10 cellular contexts compared by ENCODE assay signal in the genomic region with DNA sequence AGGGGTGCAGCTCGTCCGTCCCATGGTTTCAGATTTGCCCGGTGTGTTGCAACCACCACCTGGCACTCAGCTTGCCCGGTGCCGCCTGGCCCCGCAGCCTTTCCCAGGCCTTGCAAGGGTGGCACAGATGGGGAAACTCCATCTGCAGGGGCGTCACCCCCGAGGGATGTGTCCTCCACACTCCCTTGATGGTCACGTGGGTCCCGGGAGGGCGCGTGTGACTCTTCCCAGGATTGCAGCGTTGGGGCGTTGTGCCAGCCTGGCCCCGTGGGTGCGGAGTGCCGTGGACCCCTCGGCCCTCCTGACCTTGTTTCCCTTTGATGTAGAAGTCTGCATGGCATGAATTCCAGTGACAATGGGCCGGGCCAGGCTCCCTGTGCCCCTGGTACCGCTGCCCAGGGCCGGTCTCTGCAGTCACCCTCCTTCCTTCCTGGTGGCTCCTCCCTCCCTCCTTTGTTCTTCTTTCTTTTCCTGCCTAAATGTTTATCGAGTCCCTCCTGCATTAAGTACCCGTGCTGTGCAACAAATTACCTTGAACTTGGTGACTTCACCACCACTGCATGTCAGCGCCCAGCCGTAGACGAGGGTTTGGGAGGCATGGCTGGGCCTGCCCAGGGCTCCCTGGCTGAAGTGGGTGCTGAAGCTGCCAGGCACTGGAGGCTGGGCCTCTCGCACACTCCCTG. TPM values are rescaled to one million over a fixed set of nuclear protein-coding genes. Genes with fewer than 3 reads are reported as not detected.
DNase-seq lines count a peak whose midpoint lies in the region; ATAC-seq and TF ChIP-seq lines count a peak whose summit lies in the region.
"Had no signal": no experiment of that assay in that cellular context is flagged by ENCODE, and none has a peak within 500 bp of the region (broad histone marks: within the 10 kb centered on the region; RNA-seq: fewer than 3 reads in every experiment).

No MANE protein-coding gene starts in this region.

- no peak overlapping the region for H2AFZ ChIP-seq in OCI-LY3 (ENCODE audit: low read depth, low read length)

- H3K27me3 ChIP-seq in right atrium auricular region: no peaks in the 10 kb centered on the region
- 0 out of 2 replicates have a peak, but pooled peaks cover 2% of the 10 kb centered on the region for H3K27me3 ChIP-seq in OCI-LY3 (ENCODE audit: low read depth, low read length)
- no peaks in the 10 kb centered on the region for H3K27me3 ChIP-seq in upper lobe of right lung

- H3K27me3 Mint-ChIP-seq in immature natural killer cell (ENCODE audit: low read depth in 3 of 3): peaks cover 0 to 6% (median 1%) of the 10 kb centered on the region in 3 donors

- ATAC-seq in Right ventricle myocardium superior (ENCODE audit: poor library complexity) (peak; percentile 24), upper lobe of right lung (peak; percentile 61)
- ATAC-seq: stimulated activated memory B cell treated with anti-CD40 and anti-IgM and Interleukin-4, amounts not matched to agents 10 μg/mL and 1 μg/mL and 100 μg/mL, for 72 hours had no signal

- no peak overlapping the region for H3K9ac ChIP-seq in OCI-LY3 (ENCODE audit: low read length)

- no peak overlapping the region for H3K27ac ChIP-seq in right atrium auricular region
- H3K27ac ChIP-seq in OCI-LY3 (ENCODE audit: low read length): no peak overlapping the region
- peak overlapping the region; percentile 36 for H3K27ac ChIP-seq in upper lobe of right lung

- H3K9me3 ChIP-seq in right atrium auricular region (no peaks in the 10 kb centered on the region), OCI-LY3 (ENCODE audit: insufficient read depth, low read length) (no peaks in the 10 kb centered on the region), upper lobe of right lung (no peaks in the 10 kb centered on the region)

- peak overlapping the region; percentile 99 for H3K4me2 ChIP-seq in OCI-LY3 (ENCODE audit: low read length)

- intact Hi-C loops in Right ventricle myocardium superior (cut with DNase I): loop anchor here (5.0 kb wide), 1 partner anchor 165 kb away; no protein-coding TSS in a partner anchor
- intact Hi-C loops in upper lobe of right lung (cut with DNase I): loop anchor here (5.0 kb wide), 1 partner anchor 165 kb away; no protein-coding TSS in a partner anchor

- no peaks in the 10 kb centered on the region for H4K20me1 ChIP-seq in OCI-LY3 (ENCODE audit: insufficient read depth, low read length)

- H3K36me3 Mint-ChIP-seq in immature natural killer cell: no peaks in the 10 kb centered on the region

- H3K27ac Mint-ChIP-seq in immature natural killer cell: no peak overlapping the region

- H3K4me1 ChIP-seq in right atrium auricular region (peaks cover 0 to 19% of the 10 kb centered on the region in 2 donors), OCI-LY3 (ENCODE audit: low read length) (peaks cover 45% of the 10 kb centered on the region), upper lobe of right lung (peaks cover 20% of the 10 kb centered on the region)

- peak; percentile 67 for DNase-seq in Right ventricle myocardium superior
- DNase-seq in right atrium auricular region (ENCODE audit: low spot score): no peak
- peak; percentile 10 for DNase-seq in fibroblast of villous mesenchyme (ENCODE audit: low read depth)
- DNase-seq in upper lobe of right lung: peak; percentile 89
- DNase-seq in immature natural killer cell: no peak
- DNase-seq in LoVo (ENCODE audit: low spot score): no peak
- no peak for DNase-seq in epidermal melanocyte (ENCODE audit: insufficient read length, low spot score)
- DNase-seq: activated gamma-delta T cell treated with Interleukin-2 at 50 U/mL for 16 hours had no signal

- TF ChIP-seq CTCF in right atrium auricular region (IDR thresholded peaks at IDR 0.05) (no peak), OCI-LY3 (IDR thresholded peaks at IDR 0.05; ENCODE audit: low read depth, low read length) (no peak), fibroblast of villous mesenchyme (IDR thresholded peaks at IDR 0.05; ENCODE audit: insufficient read depth, low read depth, low read length) (no peak), upper lobe of right lung (IDR thresholded peaks at IDR 0.05) (no peak)

- peaks cover 0 to 4% of the 10 kb centered on the region in 2 donors for H3K4me1 Mint-ChIP-seq in immature natural killer cell

- H3K4me3 ChIP-seq in right atrium auricular region (peak overlapping the region in 1 of 2 donors; percentile 9), OCI-LY3 (ENCODE audit: low read length) (peak overlapping the region; percentile 77; the same call in 1 of the 2 replicates), fibroblast of villous mesenchyme (ENCODE audit: low read depth, low read length) (no peak overlapping the region), upper lobe of right lung (peak overlapping the region; percentile 39)

- H3K36me3 ChIP-seq in right atrium auricular region: no peaks in the 10 kb centered on the region
- no peaks in the 10 kb centered on the region for H3K36me3 ChIP-seq in OCI-LY3 (replicated peaks; ENCODE audit: low read depth, low read length)
- H3K36me3 ChIP-seq in upper lobe of right lung: no peaks in the 10 kb centered on the region

- H3K4me3 Mint-ChIP-seq in immature natural killer cell: no peak overlapping the region
- H3K4me3 Mint-ChIP-seq: stimulated activated memory B cell treated with anti-CD40 and anti-IgM and Interleukin-4, amounts not matched to agents 10 μg/mL and 1 μg/mL and 100 μg/mL, for 72 hours had no signal

- H3K9me3 Mint-ChIP-seq in immature natural killer cell: peaks cover 0 to 1% (median 0%) of the 10 kb centered on the region in 6 donors
- H3K9me3 Mint-ChIP-seq: stimulated activated memory B cell treated with anti-CD40 and anti-IgM and Interleukin-4, amounts not matched to agents 10 μg/mL and 1 μg/mL and 100 μg/mL, for 72 hours had no signal

- no peaks in the 10 kb centered on the region for H3K79me2 ChIP-seq in OCI-LY3 (ENCODE audit: low read length)

RNA-seq across cellular contexts. Expression of a gene that starts 22.9 kb away (rescaled TPM):
- 9.4 TPM for total RNA-seq in Right ventricle myocardium superior
- 1 to 10 TPM; 5.7 to 10.0 TPM for total RNA-seq in right atrium auricular region
- total RNA-seq in fibroblast of villous mesenchyme: 16.8 and 17.7 TPM in 2 replicates
- total RNA-seq in upper lobe of right lung: 19.0 TPM
- 10 to 100 TPM in 2 of 3 donors, 1 to 10 TPM in 1; 6.0 to 16.3 (median 11.6) TPM for polyA plus RNA-seq in immature natural killer cell

RNA-seq across cellular contexts. Expression of a gene that starts 36.2 kb away (rescaled TPM):
- total RNA-seq in Right ventricle myocardium superior (36.1 TPM), right atrium auricular region (1 to 10 TPM; 8.3 to 8.4 TPM), fibroblast of villous mesenchyme (12.6 and 16.0 TPM in 2 replicates), upper lobe of right lung (148 TPM)
- 10 to 100 TPM; 37.9 to 63.0 (median 52.2) TPM for polyA plus RNA-seq in immature natural killer cell

RNA-seq across cellular contexts. Expression of a gene that starts 52.7 kb away (rescaled TPM):
- total RNA-seq in Right ventricle myocardium superior (96.3 TPM), right atrium auricular region (10 to 100 TPM; 41.3 to 42.5 TPM), fibroblast of villous mesenchyme (52.2 and 63.5 TPM in 2 replicates), upper lobe of right lung (86.0 TPM)
- 10 to 100 TPM in 1 of 3 donors, 1 to 10 TPM in 2; 5.6 to 11.8 (median 9.5) TPM for polyA plus RNA-seq in immature natural killer cell

Comparison
In these comparisons a context has a peak if more than half of its experiments do, and no peak if none do; other contexts are left out.
1. DNase-seq: peak in Right ventricle myocardium superior (single experiment), fibroblast of villous mesenchyme (single experiment) and upper lobe of right lung (single experiment); none in right atrium auricular region (single experiment), immature natural killer cell (0 of 3), LoVo (single experiment) and epidermal melanocyte (single experiment).